ENCODE assay signal across 8 cellular contexts in genomic region chr10:33136781-33137180, GRCh38.
DNase-seq lines count a peak whose midpoint lies in the region; ATAC-seq and TF ChIP-seq lines count a peak whose summit lies in the region.
"Had no signal": no experiment of that assay in that cellular context is flagged by ENCODE, and none has a peak within 500 bp of the region (broad histone marks: within the 10 kb centered on the region; RNA-seq: fewer than 3 reads in every experiment).

No MANE protein-coding gene starts in this region.

- TF ChIP-seq CTCF in DND-41 (IDR thresholded peaks at IDR 0.05; ENCODE audit: borderline replicate concordance, extremely low read depth, low read length, poor library complexity, severe bottlenecking) = no peak
- TF ChIP-seq CTCF in CD14-positive monocyte (IDR thresholded peaks at IDR 0.05) = no peak

- H3K4me2 ChIP-seq in DND-41 (ENCODE audit: insufficient read depth, low read length) = no peak overlapping the region

- no peak overlapping the region for H3K4me3 ChIP-seq in DND-41 (ENCODE audit: low read depth in 1 of 2, low read length in 2 of 2)
- no peak overlapping the region for H3K4me3 ChIP-seq in muscle layer of duodenum (ENCODE audit: low read depth in 1 of 2, low read length in 2 of 2)

- intact Hi-C loops in CD14-positive monocyte (cut with micrococcal nuclease) = no loop called here

- no peaks in the 10 kb centered on the region for H4K20me1 ChIP-seq in DND-41 (ENCODE audit: insufficient read depth, low read length)

- peak overlapping the region; percentile 90 for H3K27ac Mint-ChIP-seq in activated naive CD8-positive, alpha-beta T cell treated with anti-CD3 and anti-CD28 coated beads, Interleukin-2, amount 50 U/mL, for 24 hours
- no peak overlapping the region for H3K27ac Mint-ChIP-seq in CD14-positive monocyte

- H3K4me1 Mint-ChIP-seq in activated naive CD8-positive, alpha-beta T cell treated with anti-CD3 and anti-CD28 coated beads, Interleukin-2, amount 50 U/mL, for 24 hours = peaks cover 99% of the 10 kb centered on the region
- no peaks in the 10 kb centered on the region for H3K4me1 Mint-ChIP-seq in CD14-positive monocyte

- no peaks in the 10 kb centered on the region for H3K36me3 Mint-ChIP-seq in activated naive CD8-positive, alpha-beta T cell treated with anti-CD3 and anti-CD28 coated beads, Interleukin-2, amount 50 U/mL, for 24 hours (ENCODE audit: low read depth)
- no peaks in the 10 kb centered on the region for H3K36me3 Mint-ChIP-seq in CD14-positive monocyte

- ATAC-seq in DND-41 (ENCODE audit: insufficient read depth, low read depth) (no peak), GM21515 (IDR thresholded peaks at IDR 0.05; ENCODE audit: unreplicated experiment) (no peak)
- ATAC-seq in activated naive CD8-positive, alpha-beta T cell treated with anti-CD3 and anti-CD28 coated beads, Interleukin-2, amount 50 U/mL, for 24 hours = peak; percentile 69

- H3K27me3 Mint-ChIP-seq in activated naive CD8-positive, alpha-beta T cell treated with anti-CD3 and anti-CD28 coated beads, Interleukin-2, amount 50 U/mL, for 24 hours = peaks cover 2% of the 10 kb centered on the region
- H3K27me3 Mint-ChIP-seq in CD14-positive monocyte (ENCODE audit: low read depth in 3 of 3) = peaks cover 0 to 3% (median 2%) of the 10 kb centered on the region in 3 donors

- H3K9me3 ChIP-seq in DND-41 (ENCODE audit: insufficient read depth, low read length, severe bottlenecking) (no peaks in the 10 kb centered on the region), muscle layer of duodenum (ENCODE audit: control insufficient read depth in 1 of 2, low read length in 2 of 2) (no peaks in the 10 kb centered on the region)
- H3K9me3 ChIP-seq: neutrophil had no signal

- H3K4me1 ChIP-seq in DND-41 (ENCODE audit: insufficient read depth, low read length) (peaks cover 27% of the 10 kb centered on the region), muscle layer of duodenum (ENCODE audit: control insufficient read depth in 1 of 2, insufficient read depth in 2 of 2, low read length in 2 of 2) (peaks cover 3 to 5% of the 10 kb centered on the region in 2 donors)

- H3K4me3 Mint-ChIP-seq in activated naive CD8-positive, alpha-beta T cell treated with anti-CD3 and anti-CD28 coated beads, Interleukin-2, amount 50 U/mL, for 24 hours = peak overlapping the region; percentile 41
- H3K4me3 Mint-ChIP-seq in CD14-positive monocyte = no peak overlapping the region

- H3K36me3 ChIP-seq in DND-41 (ENCODE audit: insufficient read depth, low read length) (no peaks in the 10 kb centered on the region), muscle layer of duodenum (ENCODE audit: control insufficient read depth in 1 of 2, insufficient read depth in 2 of 2, low read length in 2 of 2) (no peaks in the 10 kb centered on the region)
- H3K36me3 ChIP-seq: neutrophil had no signal

- no peaks in the 10 kb centered on the region for H3K79me2 ChIP-seq in DND-41 (ENCODE audit: insufficient read depth, low read length)

- H3K9me3 Mint-ChIP-seq in activated naive CD8-positive, alpha-beta T cell treated with anti-CD3 and anti-CD28 coated beads, Interleukin-2, amount 50 U/mL, for 24 hours = no peaks in the 10 kb centered on the region
- H3K9me3 Mint-ChIP-seq in CD14-positive monocyte = peaks cover 0 to 6% (median 0%) of the 10 kb centered on the region in 7 donors

- no peaks in the 10 kb centered on the region for H3K27me3 ChIP-seq in DND-41 (ENCODE audit: insufficient read depth, low read length, poor library complexity)
- H3K27me3 ChIP-seq in muscle layer of duodenum (ENCODE audit: low read depth, low read length) = no peaks in the 10 kb centered on the region
- H3K27me3 ChIP-seq: neutrophil had no signal

- 0 out of 2 replicates have a peak overlapping the region, but pooled peaks have one; percentile 16 for H3K27ac ChIP-seq in DND-41 (ENCODE audit: low read length)
- peak overlapping the region; percentile 39 for H3K27ac ChIP-seq in muscle layer of duodenum (ENCODE audit: low read length)
- H3K27ac ChIP-seq: neutrophil had no signal

- H2AFZ ChIP-seq in DND-41 (ENCODE audit: low read depth, low read length) = no peak overlapping the region

- H3K9ac ChIP-seq in DND-41 (ENCODE audit: low read depth, low read length) = no peak overlapping the region

- DNase-seq in DND-41 (no peak), HK-2 (ENCODE audit: unreplicated experiment) (peak; percentile 36), CD14-positive monocyte (ENCODE audit: low spot score) (no peak), NCI-H1105 treated with DMSO at 0.1 percent for 48 hours (lab: John Stamatoyannopoulos, UW) (no peak)
- DNase-seq in activated naive CD8-positive, alpha-beta T cell treated with anti-CD3 and anti-CD28 coated beads, Interleukin-2, amount 50 U/mL, for 24 hours = no peak
